20 cellular contexts compared by ENCODE assay signal in the genomic region with DNA sequence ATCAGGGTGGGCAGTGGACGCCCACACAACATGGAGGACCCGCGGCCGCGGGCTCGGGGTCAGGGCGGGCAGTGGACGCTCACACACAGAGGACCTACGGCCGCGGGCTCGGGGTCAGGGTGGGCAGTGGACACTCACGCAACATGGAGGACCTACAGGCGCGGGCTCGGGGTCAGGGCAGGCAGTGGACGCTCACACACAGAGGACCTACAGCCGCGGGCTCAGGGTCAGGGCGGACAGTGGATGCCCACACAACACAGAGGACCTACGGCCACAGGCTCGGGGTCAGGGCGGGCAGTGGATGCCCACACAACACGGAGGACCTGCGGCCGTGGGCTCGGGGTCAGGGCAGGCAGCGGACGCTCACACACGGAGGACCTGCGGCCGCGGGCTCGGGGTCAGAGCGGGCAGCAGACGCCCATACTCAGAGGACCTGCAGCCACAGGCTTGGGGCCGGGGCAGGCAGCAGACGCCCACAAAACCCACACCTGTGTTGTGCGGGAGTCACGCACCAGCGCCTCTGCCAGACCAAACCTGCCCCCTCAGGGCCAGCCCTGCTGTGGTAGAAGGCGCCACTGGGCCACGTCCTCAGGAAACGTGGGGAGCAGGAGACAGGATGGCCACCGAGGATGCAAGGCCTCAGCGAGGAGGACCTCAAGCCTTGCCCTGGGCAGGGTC. TPM values are rescaled to one million over a fixed set of nuclear protein-coding genes. Genes with fewer than 3 reads are reported as not detected.
DNase-seq lines count a peak whose midpoint lies in the region; ATAC-seq and TF ChIP-seq lines count a peak whose summit lies in the region.
"Had no signal": no experiment of that assay in that cellular context is flagged by ENCODE, and none has a peak within 500 bp of the region (broad histone marks: within the 10 kb centered on the region; RNA-seq: fewer than 3 reads in every experiment).

No MANE protein-coding gene starts in this region.

- H3K27me3 ChIP-seq in HUES6 (ENCODE audit: control insufficient read depth, insufficient read depth, low read length) (no peaks in the 10 kb centered on the region), hepatocyte (no peaks in the 10 kb centered on the region), tibial artery (no peaks in the 10 kb centered on the region)

- peaks cover 0 to 2% (median 0%) of the 10 kb centered on the region in 7 donors for H3K9me3 Mint-ChIP-seq in CD14-positive monocyte
- H3K9me3 Mint-ChIP-seq in natural killer cell treated with Interleukin-12 subunit alpha and Interleukin-12 subunit beta and Interleukin-15 and Interleukin-18, amount 100 ng/mL, for 72 hours, result no peaks in the 10 kb centered on the region

- no peak overlapping the region for H3K4me3 Mint-ChIP-seq in CD14-positive monocyte
- no peak overlapping the region for H3K4me3 Mint-ChIP-seq in natural killer cell treated with Interleukin-12 subunit alpha and Interleukin-12 subunit beta and Interleukin-15 and Interleukin-18, amount 100 ng/mL, for 72 hours

- TF ChIP-seq CTCF in CD14-positive monocyte (IDR thresholded peaks at IDR 0.05) (no peak), hepatocyte (IDR thresholded peaks at IDR 0.05; ENCODE audit: poor library complexity) (no peak), tibial artery (IDR thresholded peaks at IDR 0.05) (no peak)

- peaks cover 0 to 2% (median 0%) of the 10 kb centered on the region in 3 donors for H3K27me3 Mint-ChIP-seq in CD14-positive monocyte (ENCODE audit: low read depth in 3 of 3)
- H3K27me3 Mint-ChIP-seq in natural killer cell treated with Interleukin-12 subunit alpha and Interleukin-12 subunit beta and Interleukin-15 and Interleukin-18, amount 100 ng/mL, for 72 hours, result no peaks in the 10 kb centered on the region

- H2AFZ ChIP-seq in hepatocyte, result no peak overlapping the region

- WGBS in hepatocyte (ENCODE audit: low lambda C conversion rate, missing lambda C conversion rate), result over 99% methylated on average over 17 of the region's 46 CpGs

- H3K27ac ChIP-seq in HUES6 (ENCODE audit: low read depth, low read length), result peak overlapping the region; percentile 11; the same call in 1 of the 2 replicates
- H3K27ac ChIP-seq in hepatocyte, result no peak overlapping the region
- no peak overlapping the region for H3K27ac ChIP-seq in tibial artery
- H3K27ac ChIP-seq: C4-2B, SK-N-MC had no signal

- peaks cover 13% of the 10 kb centered on the region for H3K36me3 ChIP-seq in HUES6 (ENCODE audit: control insufficient read depth, insufficient read depth, low read length)
- H3K36me3 ChIP-seq in hepatocyte (replicated peaks; ENCODE audit: insufficient read depth, low read depth), result no peaks in the 10 kb centered on the region
- H3K36me3 ChIP-seq in tibial artery, result peaks cover 7 to 65% (median 25%) of the 10 kb centered on the region in 3 donors

- H3K27ac Mint-ChIP-seq in CD14-positive monocyte, result no peak overlapping the region
- no peak overlapping the region for H3K27ac Mint-ChIP-seq in natural killer cell treated with Interleukin-12 subunit alpha and Interleukin-12 subunit beta and Interleukin-15 and Interleukin-18, amount 100 ng/mL, for 72 hours

- intact Hi-C loops in CD14-positive monocyte (cut with micrococcal nuclease), result no loop called here
- intact Hi-C loops in left cardiac atrium (cut with DNase I), result no loop called here
- intact Hi-C loops in tibial artery (cut with DNase I; ENCODE audit: low total_unique reads), result no loop called here

- H3K9me3 ChIP-seq in HUES6 (ENCODE audit: control insufficient read depth, insufficient read depth, low read depth, low read length), result no peaks in the 10 kb centered on the region
- no peaks in the 10 kb centered on the region for H3K9me3 ChIP-seq in hepatocyte (ENCODE audit: low read depth)
- no peaks in the 10 kb centered on the region for H3K9me3 ChIP-seq in tibial artery

- H3K9me2 ChIP-seq in hepatocyte (replicated peaks; ENCODE audit: insufficient read depth), result no peaks in the 10 kb centered on the region

- DNase-seq in CD14-positive monocyte (ENCODE audit: low spot score) (peak; percentile 45), left cardiac atrium (peak; percentile 14), hepatocyte (ENCODE audit: low spot score) (no peak), tibial artery (no peak)
- peak; percentile 34 for DNase-seq in natural killer cell treated with Interleukin-12 subunit alpha and Interleukin-12 subunit beta and Interleukin-15 and Interleukin-18, amount 100 ng/mL, for 72 hours (ENCODE audit: low spot score)
- no peak for DNase-seq in stimulated activated CD4-positive, alpha-beta T cell treated with anti-CD3 and anti-CD28 coated beads, Interleukin-1b, Interleukin-23, amount 100 ng/mL, for 48 hours
- DNase-seq: COR-L47, GF-D8, HCEC 1CT, NCI-H1048, NCI-H1436 treated with DMSO at 0.1 percent for 48 hours, NCI-H2081, NCI-H510A, NCI-H82, PC-3 had no signal

- H3K36me3 Mint-ChIP-seq in CD14-positive monocyte, result peaks cover 63 to 74% of the 10 kb centered on the region in 2 donors
- H3K36me3 Mint-ChIP-seq in natural killer cell treated with Interleukin-12 subunit alpha and Interleukin-12 subunit beta and Interleukin-15 and Interleukin-18, amount 100 ng/mL, for 72 hours, result no peaks in the 10 kb centered on the region

- no peak overlapping the region for H3K9ac ChIP-seq in HUES6 (ENCODE audit: low read length)

- H3K4me2 ChIP-seq in hepatocyte, result no peak overlapping the region

- H3K4me3 ChIP-seq in HUES6 (ENCODE audit: low read depth, low read length), result no peak overlapping the region
- H3K4me3 ChIP-seq in hepatocyte, result no peak overlapping the region
- no peak overlapping the region for H3K4me3 ChIP-seq in tibial artery
- H3K4me3 ChIP-seq: SK-N-MC had no signal

- no peak for ATAC-seq in left cardiac atrium
- no peak for ATAC-seq in natural killer cell treated with Interleukin-12 subunit alpha and Interleukin-12 subunit beta and Interleukin-15 and Interleukin-18, amount 100 ng/mL, for 72 hours
- ATAC-seq in HG03378 (IDR thresholded peaks at IDR 0.05; ENCODE audit: unreplicated experiment), result no peak
- ATAC-seq: PC-3 had no signal

- H3K4me1 Mint-ChIP-seq in CD14-positive monocyte, result no peaks in the 10 kb centered on the region
- H3K4me1 Mint-ChIP-seq in natural killer cell treated with Interleukin-12 subunit alpha and Interleukin-12 subunit beta and Interleukin-15 and Interleukin-18, amount 100 ng/mL, for 72 hours (ENCODE audit: low read depth in 2 of 2), result peaks cover 8 to 12% of the 10 kb centered on the region in 2 donors

- no peaks in the 10 kb centered on the region for H4K20me1 ChIP-seq in hepatocyte (ENCODE audit: insufficient read depth, poor library complexity, severe bottlenecking)

- H3K4me1 ChIP-seq in HUES6 (ENCODE audit: control insufficient read depth, insufficient read depth, low read length) (no peaks in the 10 kb centered on the region), hepatocyte (ENCODE audit: insufficient read depth) (peaks cover 4% of the 10 kb centered on the region), tibial artery (peaks cover 0 to 13% (median 10%) of the 10 kb centered on the region in 4 donors)

- no peaks in the 10 kb centered on the region for H3K79me2 ChIP-seq in hepatocyte

RNA-seq across cellular contexts. Expression of a gene that starts 27.6 kb away (rescaled TPM):
- polyA plus RNA-seq in CD14-positive monocyte (under 1 TPM in 1 of 2 donors, not detected in 1; 0.05 TPM), hepatocyte (0.23 and 0.92 TPM in 2 replicates)
- total RNA-seq in left cardiac atrium (1 to 10 TPM in 1 of 2 donors, under 1 TPM in 1; 0.65 to 1.4 TPM), hepatocyte (0.20 TPM in 1 of 2 replicates, not detected in the other)
- 1 to 10 TPM in 1 of 2 donors, under 1 TPM in 1; 0.64 to 1.4 TPM for total RNA-seq in natural killer cell treated with Interleukin-12 subunit alpha and Interleukin-12 subunit beta and Interleukin-15 and Interleukin-18, amount 100 ng/mL, for 72 hours
- total RNA-seq: Daoy had no signal

Comparison
In these comparisons a context has a peak if more than half of its experiments do, and no peak if none do; other contexts are left out.
1. DNase-seq: peak in CD14-positive monocyte (single experiment), left cardiac atrium (single experiment) and natural killer cell treated with Interleukin-12 subunit alpha and Interleukin-12 subunit beta and Interleukin-15 and Interleukin-18, amount 100 ng/mL, for 72 hours (single experiment); none in hepatocyte (single experiment), stimulated activated CD4-positive, alpha-beta T cell treated with anti-CD3 and anti-CD28 coated beads, Interleukin-1b, Interleukin-23, amount 100 ng/mL, for 48 hours (single experiment) and tibial artery (0 of 2).